10 cellular contexts compared by ENCODE assay signal in genomic region chr5:169577966-169578365, GRCh38. TPM values are rescaled to one million over a fixed set of nuclear protein-coding genes. Genes with fewer than 3 reads are reported as not detected.
DNase-seq lines count a peak whose midpoint lies in the region; ATAC-seq and TF ChIP-seq lines count a peak whose summit lies in the region.
"Had no signal": no experiment of that assay in that cellular context is flagged by ENCODE, and none has a peak within 500 bp of the region (broad histone marks: within the 10 kb centered on the region; RNA-seq: fewer than 3 reads in every experiment).

No MANE protein-coding gene starts in this region.

- H2AFZ ChIP-seq in PC-9 = no peak overlapping the region

- intact Hi-C loops in PC-9 (cut with micrococcal nuclease; ENCODE audit: unreplicated experiment) = no loop called here
- intact Hi-C loops in left lung (cut with DNase I) = no loop called here

- H3K9me3 ChIP-seq in PC-9 (ENCODE audit: insufficient read depth, low read depth) (no peaks in the 10 kb centered on the region), left lung (no peaks in the 10 kb centered on the region)

- POLR2A ChIA-PET in AG04449 (lab: Yijun Ruan, JAX) = interaction anchor here (0.5 kb wide), 2 partner anchors 46 to 643 kb away, joined by 3 read pairs; no protein-coding TSS in a partner anchor
- POLR2A ChIA-PET in PC-9 (lab: Charles Lee; ENCODE audit: unreplicated experiment) = no interaction called here

- H3K27ac ChIP-seq in PC-9 = no peak overlapping the region
- H3K27ac ChIP-seq in left lung = no peak overlapping the region

- ATAC-seq in HG03457 (IDR thresholded peaks at IDR 0.05; ENCODE audit: unreplicated experiment) (no peak), left lung (no peak)

- no peaks in the 10 kb centered on the region for H3K9me2 ChIP-seq in PC-9 (ENCODE audit: insufficient read depth)

- TF ChIP-seq CTCF in AG04449 (IDR thresholded peaks at IDR 0.05; ENCODE audit: insufficient read depth, low read length, missing control alignments) (peak; percentile 46), GM12873 (IDR thresholded peaks at IDR 0.05; ENCODE audit: insufficient read depth, low read depth, low read length, missing control alignments) (peak; percentile 43), PC-9 (conservative IDR thresholded peaks at IDR 0.05) (peak; percentile 55), left lung (IDR thresholded peaks at IDR 0.05) (no peak)

- H3K27me3 ChIP-seq in PC-9 (ENCODE audit: insufficient read depth, low read depth) = peaks cover 13% of the 10 kb centered on the region; the same call in 1 of the 2 replicates
- peaks cover 4 to 52% of the 10 kb centered on the region in 2 donors for H3K27me3 ChIP-seq in left lung

- no peaks in the 10 kb centered on the region for H4K20me1 ChIP-seq in PC-9 (ENCODE audit: insufficient read depth)

- DNase-seq in AG04449 (ENCODE audit: low read depth, low spot score) (no peak), PC-9 (no peak), fibroblast of the conjunctiva (ENCODE audit: low read depth) (peak; percentile 60), DMS79 (lab: John Stamatoyannopoulos, UW) (no peak), left lung (no peak)
- DNase-seq in activated CD8-positive, alpha-beta memory T cell treated with anti-CD3 and anti-CD28 coated beads, Interleukin-2, amount 50 U/mL, for 4 hours = no peak
- DNase-seq: activated naive CD8-positive, alpha-beta T cell treated with anti-CD3 and anti-CD28 coated beads, Interleukin-2, amount 10 ng/mL, durations not matched to agents 7 days and 5 days; NCI-H146 had no signal

- peaks cover 3% of the 10 kb centered on the region; the same call in 1 of the 2 replicates for H3F3A ChIP-seq in PC-9 (ENCODE audit: insufficient read depth, low read depth)

- BruUV-seq in PC-9 (replicated peaks; lab: Mats Ljungman, UMichigan) = no TSS peak

- H3K79me2 ChIP-seq in PC-9 (ENCODE audit: low read depth) = no peaks in the 10 kb centered on the region

- 0 out of 2 replicates have a peak, but pooled peaks cover 3% of the 10 kb centered on the region for H3K4me1 ChIP-seq in PC-9 (replicated peaks; ENCODE audit: insufficient read depth)
- H3K4me1 ChIP-seq in left lung = peaks cover 0 to 2% of the 10 kb centered on the region in 2 donors

- H3K36me3 ChIP-seq in PC-9 (ENCODE audit: low read depth) = no peaks in the 10 kb centered on the region
- H3K36me3 ChIP-seq in left lung = no peaks in the 10 kb centered on the region

- CTCF ChIA-PET in AG04449 (lab: Yijun Ruan, JAX) = interaction anchor here (1.1 to 1.5 kb wide), 4 partner anchors 23 to 630 kb away, joined by 3 to 11 read pairs (median 3); no protein-coding TSS in a partner anchor
- CTCF ChIA-PET in PC-9 (lab: Charles Lee) = no interaction called here

- H3K4me3 ChIP-seq in AG04449 (ENCODE audit: low read depth, low read length) (no peak overlapping the region), PC-9 (no peak overlapping the region), left lung (no peak overlapping the region)

- no peak overlapping the region for H3K4me2 ChIP-seq in PC-9

RNA-seq across cellular contexts. Expression of gene SPDL1, which starts 5.6 kb away (rescaled TPM):
- total RNA-seq in PC-9 (2021) (30.5 and 39.2 TPM in 2 replicates), left lung (1 to 10 TPM; 6.4 to 9.3 TPM)

RNA-seq across cellular contexts. Expression of gene DOCK2, which starts 59.1 kb away (rescaled TPM):
- total RNA-seq in PC-9 (2021) = 0.18 and 0.41 TPM in 2 replicates
- total RNA-seq in left lung = 100 to 1,000 TPM in 1 of 2 donors, 10 to 100 TPM in 1; 30.3 to 101 TPM

Comparison
In these comparisons a context has a peak if more than half of its experiments do, and no peak if none do; other contexts are left out.
1. CTCF ChIP-seq: peak in AG04449 (single experiment), GM12873 (single experiment) and PC-9 (single experiment); none in left lung (0 of 2).
2. RNA of gene DOCK2, which starts 59.1 kb away (total RNA-seq): 30.3 to 101 TPM in left lung; 0.18 to 0.41 TPM in PC-9; every median in the first group is over 10 times any median in the second.